8 cellular contexts compared by ENCODE assay signal in the genomic region with DNA sequence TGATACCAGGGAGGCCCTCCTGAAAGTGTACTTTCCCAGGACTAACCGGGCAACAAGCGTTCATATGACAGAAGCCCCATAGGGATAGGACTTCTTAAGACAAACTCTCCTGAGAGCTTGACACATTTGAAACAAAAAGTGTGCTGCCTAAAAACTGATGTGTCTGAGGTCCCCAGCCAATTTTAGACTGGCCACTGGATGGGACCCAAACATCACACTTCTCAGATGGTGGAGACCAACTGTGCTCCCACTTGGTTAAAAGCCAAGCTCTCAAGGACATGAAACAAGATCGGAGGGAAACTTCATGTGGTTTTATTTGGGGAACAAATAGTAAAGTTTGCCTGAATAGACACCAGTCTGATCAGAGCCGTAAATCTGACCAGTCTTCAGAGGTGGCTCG.
A peak's percentile ranks its signal among the peaks of the same experiment; 100 is the strongest.
DNase-seq lines count a peak whose midpoint lies in the region; ATAC-seq and TF ChIP-seq lines count a peak whose summit lies in the region.
"Not testable (repeated sequence)": the region's sequence is repeated elsewhere in the genome, so short reads cannot be mapped to it uniquely, and the experiment has no call there.

No MANE protein-coding gene starts in this region.

- H3K4me1 Mint-ChIP-seq in activated naive CD4-positive, alpha-beta T cell treated with anti-CD3 and anti-CD28 coated beads for 36 hours (ENCODE audit: low read depth) = not testable (repeated sequence)

- H4K20me1 ChIP-seq in OCI-LY1 (ENCODE audit: insufficient read depth, low read length) = not testable (repeated sequence)

- not testable (repeated sequence) for H3K9me3 Mint-ChIP-seq in activated naive CD4-positive, alpha-beta T cell treated with anti-CD3 and anti-CD28 coated beads for 36 hours

- peak; percentile 7 for ATAC-seq in GM18858 (IDR thresholded peaks at IDR 0.05; ENCODE audit: unreplicated experiment)
- ATAC-seq in GM19467 (IDR thresholded peaks at IDR 0.05; ENCODE audit: unreplicated experiment) = peak; percentile 9
- ATAC-seq in HG02678 (IDR thresholded peaks at IDR 0.05; ENCODE audit: unreplicated experiment) = peak; percentile 15
- ATAC-seq in HG03159 (IDR thresholded peaks at IDR 0.05; ENCODE audit: unreplicated experiment) = peak; percentile 23
- peak; percentile 54 to 55 for ATAC-seq in right cardiac atrium

- H3K27me3 ChIP-seq in OCI-LY1 (ENCODE audit: insufficient read depth, low read length); right cardiac atrium (ENCODE audit: control insufficient read depth, insufficient read depth); thyroid gland: not testable (repeated sequence)

- H3K4me1 ChIP-seq in OCI-LY1 (ENCODE audit: insufficient read depth, low read length, severe bottlenecking) = peaks cover 23% of the 10 kb centered on the region
- not testable (repeated sequence) for H3K4me1 ChIP-seq in right cardiac atrium (ENCODE audit: control insufficient read depth, insufficient read depth, low read length); thyroid gland

- H3K36me3 Mint-ChIP-seq in activated naive CD4-positive, alpha-beta T cell treated with anti-CD3 and anti-CD28 coated beads for 36 hours (ENCODE audit: low read depth) = not testable (repeated sequence)

- H3K36me3 ChIP-seq in OCI-LY1 (ENCODE audit: insufficient read depth, low read length); thyroid gland: not testable (repeated sequence)

- CTCF ChIA-PET in activated naive CD4-positive, alpha-beta T cell treated with anti-CD3 and anti-CD28 coated beads for 36 hours (lab: Charles Lee) = not testable (repeated sequence)

- DNase-seq in activated naive CD4-positive, alpha-beta T cell treated with anti-CD3 and anti-CD28 coated beads for 36 hours; right cardiac atrium; thyroid gland: not testable (repeated sequence)

- 48% methylated on average over 5 of the region's 5 CpGs for WGBS in right cardiac atrium
- 56 to 73% methylated on average over 4 to 5 of the region's 5 CpGs for WGBS in thyroid gland, 2 donors

- not testable (repeated sequence) for H2AFZ ChIP-seq in OCI-LY1 (ENCODE audit: low read length)

- peaks cover 10% of the 10 kb centered on the region for H3K27me3 Mint-ChIP-seq in activated naive CD4-positive, alpha-beta T cell treated with anti-CD3 and anti-CD28 coated beads for 36 hours (ENCODE audit: low read depth)

- not testable (repeated sequence) for H3K9me2 ChIP-seq in OCI-LY1 (ENCODE audit: low read depth, low read length)

- H3K27ac ChIP-seq in OCI-LY1 (ENCODE audit: low read depth, low read length, poor library complexity, severe bottlenecking) = peak overlapping the region; percentile 92
- H3K27ac ChIP-seq in right cardiac atrium (ENCODE audit: low read length) = peak overlapping the region; percentile 72
- H3K27ac ChIP-seq in thyroid gland = peak overlapping the region; percentile 50 to 61 (median 57)

- not testable (repeated sequence) for H3K9me3 ChIP-seq in OCI-LY1 (ENCODE audit: low read length); right cardiac atrium (ENCODE audit: control insufficient read depth, low read length); thyroid gland

- H3K4me3 Mint-ChIP-seq in activated naive CD4-positive, alpha-beta T cell treated with anti-CD3 and anti-CD28 coated beads for 36 hours = peak overlapping the region; percentile 22

- peak overlapping the region; percentile 68 for H3K9ac ChIP-seq in OCI-LY1 (ENCODE audit: low read length)

- not testable (repeated sequence) for TF ChIP-seq POLR2A in thyroid gland (IDR thresholded peaks at IDR 0.05)

- H3F3A ChIP-seq in OCI-LY1 (ENCODE audit: insufficient read depth, low read length) = not testable (repeated sequence)

- peak overlapping the region; percentile 51 for H3K4me3 ChIP-seq in OCI-LY1 (ENCODE audit: low read depth, low read length, poor library complexity, severe bottlenecking)
- not testable (repeated sequence) for H3K4me3 ChIP-seq in right cardiac atrium (ENCODE audit: low read length); thyroid gland (replicated peaks in 1 of 3)

- not testable (repeated sequence) for H3K79me2 ChIP-seq in OCI-LY1 (ENCODE audit: insufficient read depth, low read length)

- not testable (repeated sequence) for TF ChIP-seq CTCF in OCI-LY1 (IDR thresholded peaks at IDR 0.05; ENCODE audit: low read length); thyroid gland (IDR thresholded peaks at IDR 0.05)

- H3K27ac Mint-ChIP-seq in activated naive CD4-positive, alpha-beta T cell treated with anti-CD3 and anti-CD28 coated beads for 36 hours = not testable (repeated sequence)

- intact Hi-C loops in activated naive CD4-positive, alpha-beta T cell treated with anti-CD3 and anti-CD28 coated beads for 36 hours (cut with micrococcal nuclease); right cardiac atrium (cut with DNase I); thyroid gland (cut with DNase I): not testable (repeated sequence)

- H3K4me2 ChIP-seq in OCI-LY1 (ENCODE audit: low read length) = peak overlapping the region; percentile 78
